Comparison of ENCODE assay signal across 13 cellular contexts in genomic region chr6:132122871-132123270, GRCh38.
A peak's percentile ranks its signal among the peaks of the same experiment; 100 is the strongest.
DNase-seq lines count a peak whose midpoint lies in the region; ATAC-seq and TF ChIP-seq lines count a peak whose summit lies in the region.
"Had no signal": no experiment of that assay in that cellular context is flagged by ENCODE, and none has a peak within 500 bp of the region (broad histone marks: within the 10 kb centered on the region; RNA-seq: fewer than 3 reads in every experiment).

No MANE protein-coding gene starts in this region.

- no peaks in the 10 kb centered on the region for H3K9me3 ChIP-seq in mucosa of descending colon
- no peaks in the 10 kb centered on the region for H3K9me3 ChIP-seq in tibial artery
- no peaks in the 10 kb centered on the region for H3K9me3 ChIP-seq in CD4-positive, alpha-beta memory T cell (ENCODE audit: control insufficient read depth in 1 of 2, low read length in 2 of 2)
- H3K9me3 ChIP-seq: neutrophil had no signal

- TF ChIP-seq CTCF in AG09309 (IDR thresholded peaks at IDR 0.05; ENCODE audit: control insufficient read depth, insufficient read depth, low read depth, low read length, missing control alignments) (no peak), choroid plexus epithelial cell (conservative IDR thresholded peaks at IDR 0.05; ENCODE audit: low read depth, low read length) (no peak), mucosa of descending colon (IDR thresholded peaks at IDR 0.05) (no peak), tibial artery (IDR thresholded peaks at IDR 0.05) (no peak)

- ATAC-seq in mucosa of descending colon, result peak; percentile 27

- H3K36me3 ChIP-seq in mucosa of descending colon (ENCODE audit: low read depth) (no peaks in the 10 kb centered on the region), tibial artery (no peaks in the 10 kb centered on the region)
- no peaks in the 10 kb centered on the region for H3K36me3 ChIP-seq in CD4-positive, alpha-beta memory T cell (ENCODE audit: insufficient read depth, low read length)
- H3K36me3 ChIP-seq: neutrophil had no signal

- no peaks in the 10 kb centered on the region for H3K4me1 Mint-ChIP-seq in CD4-positive, alpha-beta memory T cell
- H3K4me1 Mint-ChIP-seq: activated CD4-positive, alpha-beta T cell treated with anti-CD3 and anti-CD28 coated beads, Interleukin-2, amount 10 ng/mL, durations not matched to agents 7 days and 5 days; CD4-positive, CD25-positive, alpha-beta regulatory T cell had no signal

- peak; percentile 67 for DNase-seq in AG09309 (ENCODE audit: low read depth)
- DNase-seq in NCI-H146 (lab: John Stamatoyannopoulos, UW), result peak; percentile 81
- peak; percentile 97 for DNase-seq in choroid plexus epithelial cell (ENCODE audit: low read depth)
- no peak for DNase-seq in mucosa of descending colon
- no peak for DNase-seq in ACHN
- no peak for DNase-seq in NOMO-1 treated with dmso at 0.1 percent for 144 hours (lab: John Stamatoyannopoulos, UW; ENCODE audit: unreplicated experiment)
- DNase-seq in tibial artery, result no peak
- DNase-seq in CD4-positive, alpha-beta memory T cell, result no peak
- DNase-seq: activated CD4-positive, alpha-beta T cell treated with anti-CD3 and anti-CD28 coated beads, Interleukin-2, amount 10 ng/mL, durations not matched to agents 7 days and 5 days; activated gamma-delta T cell treated with Interleukin-2 at 50 U/mL for 16 hours; CD4-positive, CD25-positive, alpha-beta regulatory T cell; stimulated activated CD4-positive, alpha-beta T cell treated with anti-CD3 and anti-CD28 coated beads, Interleukin-4, amount 100 ng/mL, for 1 hour had no signal

- CTCF ChIA-PET in CD4-positive, alpha-beta memory T cell (lab: Charles Lee; ENCODE audit: partially characterized antibody), result no interaction called here

- H3K4me3 ChIP-seq in AG09309 (ENCODE audit: control insufficient read depth, low read depth, low read length), result no peak overlapping the region
- H3K4me3 ChIP-seq in choroid plexus epithelial cell (ENCODE audit: low read depth, low read length), result no peak overlapping the region
- no peak overlapping the region for H3K4me3 ChIP-seq in mucosa of descending colon
- no peak overlapping the region for H3K4me3 ChIP-seq in tibial artery
- H3K4me3 ChIP-seq in CD4-positive, alpha-beta memory T cell (ENCODE audit: low read length in 2 of 2), result no peak overlapping the region

- in situ Hi-C loops in ACHN (cut with HindIII; ENCODE audit: low pct_ligation_motif_present, low pct_unique_long_range_greater_than_20kb, low sequenced_read_pairs), result no loop called here

- no peak overlapping the region for H3K4me3 Mint-ChIP-seq in CD4-positive, alpha-beta memory T cell
- H3K4me3 Mint-ChIP-seq: activated CD4-positive, alpha-beta T cell treated with anti-CD3 and anti-CD28 coated beads, Interleukin-2, amount 10 ng/mL, durations not matched to agents 7 days and 5 days; CD4-positive, CD25-positive, alpha-beta regulatory T cell had no signal

- no peak overlapping the region for H3K27ac Mint-ChIP-seq in CD4-positive, alpha-beta memory T cell
- H3K27ac Mint-ChIP-seq: activated CD4-positive, alpha-beta T cell treated with anti-CD3 and anti-CD28 coated beads, Interleukin-2, amount 10 ng/mL, durations not matched to agents 7 days and 5 days; CD4-positive, CD25-positive, alpha-beta regulatory T cell had no signal

- no peaks in the 10 kb centered on the region for H3K27me3 ChIP-seq in tibial artery
- no peaks in the 10 kb centered on the region for H3K27me3 ChIP-seq in CD4-positive, alpha-beta memory T cell (ENCODE audit: insufficient read depth, low read length)
- H3K27me3 ChIP-seq: neutrophil had no signal

- POLR2A ChIA-PET in CD4-positive, alpha-beta memory T cell (lab: Charles Lee; ENCODE audit: partially characterized antibody), result no interaction called here

- peaks cover 0 to 3% (median 0%) of the 10 kb centered on the region in 8 donors for H3K9me3 Mint-ChIP-seq in CD4-positive, alpha-beta memory T cell
- H3K9me3 Mint-ChIP-seq: activated CD4-positive, alpha-beta T cell treated with anti-CD3 and anti-CD28 coated beads, Interleukin-2, amount 10 ng/mL, durations not matched to agents 7 days and 5 days had no signal

- no peaks in the 10 kb centered on the region for H3K4me1 ChIP-seq in mucosa of descending colon (ENCODE audit: low read depth)
- peaks cover 0 to 11% (median 0%) of the 10 kb centered on the region in 4 donors for H3K4me1 ChIP-seq in tibial artery
- H3K4me1 ChIP-seq in CD4-positive, alpha-beta memory T cell (ENCODE audit: insufficient read depth, low read length), result no peaks in the 10 kb centered on the region

- H3K27me3 Mint-ChIP-seq in CD4-positive, alpha-beta memory T cell, result peaks cover 1 to 2% of the 10 kb centered on the region in 2 donors
- H3K27me3 Mint-ChIP-seq: activated CD4-positive, alpha-beta T cell treated with anti-CD3 and anti-CD28 coated beads, Interleukin-2, amount 10 ng/mL, durations not matched to agents 7 days and 5 days; CD4-positive, CD25-positive, alpha-beta regulatory T cell had no signal

- H3K36me3 Mint-ChIP-seq in CD4-positive, alpha-beta memory T cell, result no peaks in the 10 kb centered on the region
- H3K36me3 Mint-ChIP-seq: CD4-positive, CD25-positive, alpha-beta regulatory T cell had no signal

- no peak overlapping the region for H3K27ac ChIP-seq in tibial artery
- no peak overlapping the region for H3K27ac ChIP-seq in CD4-positive, alpha-beta memory T cell (ENCODE audit: low read depth, low read length)
- H3K27ac ChIP-seq: neutrophil had no signal

- intact Hi-C loops in mucosa of descending colon (cut with DNase I, micrococcal nuclease) (no loop called here), tibial artery (cut with DNase I; ENCODE audit: low total_unique reads) (no loop called here)
- intact Hi-C loops in CD4-positive, alpha-beta memory T cell (cut with micrococcal nuclease), result no loop called here

Comparison
In these comparisons a context has a peak if more than half of its experiments do, and no peak if none do; other contexts are left out.
1. DNase-seq: peak in AG09309 (single experiment), NCI-H146 (single experiment) and choroid plexus epithelial cell (single experiment); none in mucosa of descending colon (0 of 3), ACHN (single experiment), NOMO-1 treated with dmso at 0.1 percent for 144 hours (single experiment), tibial artery (0 of 2) and CD4-positive, alpha-beta memory T cell (0 of 5).